1 cellular context compared by ENCODE assay signal in genomic region chr3:126475411-126476114, GRCh38.
TF ChIP-seq lines count a peak whose summit lies in the region.

TSS of gene ZXDC (minus strand) at chr3:126475891. CDS start at chr3:126475865, 26 bp downstream.

TF ChIP-seq in H1, 55 proteins besides CTCF, POLR2A, EP300 and RAD21 (continued from another document):
- no peak for TF ChIP-seq ATF2 (IDR thresholded peaks at IDR 0.05; ENCODE audit: low read length)
- TF ChIP-seq BRCA1 (IDR thresholded peaks at IDR 0.05; ENCODE audit: low read depth, low read length), result no peak
- TF ChIP-seq TAF7 (optimal IDR thresholded peaks at IDR 0.05; ENCODE audit: borderline replicate concordance, low read depth, low read length), result peak; percentile 15
- no peak for TF ChIP-seq USF2 (IDR thresholded peaks at IDR 0.05; ENCODE audit: low read length)
- TF ChIP-seq E2F6 (IDR thresholded peaks at IDR 0.05), result no peak
- peak; percentile 69; the same call in 1 of the 2 replicates for TF ChIP-seq TAF1 (IDR thresholded peaks at IDR 0.05; ENCODE audit: low read depth, low read length)
- TF ChIP-seq MAX (IDR thresholded peaks at IDR 0.05), result peak; percentile 4; the same call in 1 of the 2 replicates
- no peak for TF ChIP-seq TCF12 (IDR thresholded peaks at IDR 0.05; ENCODE audit: low read depth, low read length)
- TF ChIP-seq SIN3A (conservative IDR thresholded peaks at IDR 0.05 in 1 of 2, IDR thresholded peaks at IDR 0.05 in 1 of 2; ENCODE audit: low read depth in 1 of 2, low read length in 2 of 2), result peak in 1 of 2 experiments; percentile 69; a peak in 1 of 4 replicates
- TF ChIP-seq CBX8 (IDR thresholded peaks at IDR 0.05; ENCODE audit: borderline replicate concordance, low read depth, low read length), result no peak
- no peak for TF ChIP-seq TEAD4 (IDR thresholded peaks at IDR 0.05; ENCODE audit: low read depth, low read length)
- TF ChIP-seq HDAC2 (IDR thresholded peaks at IDR 0.05; ENCODE audit: borderline replicate concordance in 1 of 2, low read depth in 2 of 2, low read length in 2 of 2), result no peak
- no peak for TF ChIP-seq GTF2F1 (IDR thresholded peaks at IDR 0.05; ENCODE audit: borderline replicate concordance, low read depth, low read length)
- no peak for TF ChIP-seq CHD1 (IDR thresholded peaks at IDR 0.05; ENCODE audit: low read depth, low read length)
- no peak for TF ChIP-seq KDM4A (IDR thresholded peaks at IDR 0.05; ENCODE audit: low read depth, low read length, severe bottlenecking)
- peak; percentile 74 for TF ChIP-seq PHF8 (conservative IDR thresholded peaks at IDR 0.05; ENCODE audit: low read depth, low read length)
- TF ChIP-seq TBP (IDR thresholded peaks at IDR 0.05; ENCODE audit: low read depth, low read length), result peak; percentile 55; the same call in 1 of the 2 replicates
- TF ChIP-seq RBBP5 (IDR thresholded peaks at IDR 0.05; ENCODE audit: borderline replicate concordance, low read depth, low read length), result peak; percentile 5; the same call in 1 of the 2 replicates
- no peak for TF ChIP-seq SUZ12 (IDR thresholded peaks at IDR 0.05; ENCODE audit: low read length)
- TF ChIP-seq SP1 (IDR thresholded peaks at IDR 0.05; ENCODE audit: low read depth, low read length), result no peak
- TF ChIP-seq JUND (IDR thresholded peaks at IDR 0.05; ENCODE audit: low read length), result no peak
- peak; percentile 33; the same call in 1 of the 2 replicates for TF ChIP-seq NRF1 (IDR thresholded peaks at IDR 0.05; ENCODE audit: low read depth, low read length)
- TF ChIP-seq EGR1 (IDR thresholded peaks at IDR 0.05; ENCODE audit: borderline replicate concordance, low read depth, low read length), result 0 out of 2 replicates have a peak, but pooled peaks have one; percentile 18
- TF ChIP-seq CREB1 (IDR thresholded peaks at IDR 0.05), result peak; percentile 58
